Comparison of ENCODE assay signal across 29 cellular contexts in the genomic region with DNA sequence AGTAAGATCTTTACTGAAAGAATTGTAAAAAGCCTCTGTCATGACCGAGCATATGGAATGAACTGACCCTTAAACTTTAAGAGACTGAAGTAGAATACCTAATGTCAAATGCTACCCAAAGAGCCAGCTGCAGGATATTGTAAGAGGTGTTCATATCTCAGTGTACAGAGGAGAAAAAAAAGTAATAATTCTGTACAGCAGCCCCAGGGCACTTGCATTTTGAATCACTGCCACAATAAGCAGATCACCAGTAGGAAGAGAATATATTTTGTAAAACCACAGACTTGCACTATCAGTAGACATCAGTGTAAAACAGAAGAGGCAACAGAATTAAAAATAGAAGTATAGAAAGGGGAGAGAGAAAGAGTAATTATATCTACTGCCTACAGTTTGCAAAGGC.
DNase-seq lines count a peak whose midpoint lies in the region; ATAC-seq and TF ChIP-seq lines count a peak whose summit lies in the region.
"Had no signal": no experiment of that assay in that cellular context is flagged by ENCODE, and none has a peak within 500 bp of the region (broad histone marks: within the 10 kb centered on the region; RNA-seq: fewer than 3 reads in every experiment).

No MANE protein-coding gene starts in this region.

- intact Hi-C loops in lower leg skin (cut with DNase I; ENCODE audit: low total_unique reads) = no loop called here

- peak overlapping the region; percentile 26 for H3K4me2 ChIP-seq in OCI-LY3 (ENCODE audit: low read length)
- H3K4me2 ChIP-seq: hepatocyte had no signal

- DNase-seq in DMS79 treated with DMSO at 0.1 percent for 48 hours (lab: John Stamatoyannopoulos, UW) (peak; percentile 1), DMS79 (lab: John Stamatoyannopoulos, UW) (no peak), NCI-H2171 (lab: John Stamatoyannopoulos, UW) (peak; percentile 13), lower leg skin (ENCODE audit: low spot score in 2 of 2) (no peak)
- no peak for DNase-seq in effector CD4-positive, alpha-beta T cell
- DNase-seq: activated CD4-positive, alpha-beta T cell treated with anti-CD3 and anti-CD28 coated beads, Interleukin-2, amount 10 ng/mL, durations not matched to agents 24 days and 14 days; activated CD8-positive, alpha-beta memory T cell treated with anti-CD3 and anti-CD28 coated beads for 24 hours; activated T-cell treated with anti-CD3 and anti-CD28 coated beads for 4 hours; effector CD8-positive, alpha-beta T cell; kidney glomerular epithelial cell; lower lobe of right lung; midbrain; naive B cell; NCI-H1105; NCI-H2227 treated with DMSO at 0.1 percent for 48 hours; right lobe of liver; stimulated activated CD8-positive, alpha-beta memory T cell treated with anti-CD3 and anti-CD28 coated beads, Interleukin-4, amount 100 ng/mL, for 48 hours; T-cell; testis had no signal

- ATAC-seq in activated T-helper 17 cell treated with anti-CD3 and anti-CD28 coated beads, Interleukin-2, amount 50 U/mL, for 72 hours (replicated peaks) = no peak
- ATAC-seq: activated naive CD4-positive, alpha-beta T cell treated with anti-CD3 and anti-CD28 coated beads, Interleukin-2, amount 50 U/mL, for 72 hours; gastroesophageal sphincter; lower lobe of right lung; right lobe of liver; T-cell; WTC11 had no signal

- H3K9me3 Mint-ChIP-seq in activated T-helper 17 cell treated with anti-CD3 and anti-CD28 coated beads, Interleukin-2, amount 50 U/mL, for 72 hours = no peaks in the 10 kb centered on the region
- H3K9me3 Mint-ChIP-seq: activated CD4-positive, alpha-beta T cell treated with anti-CD3 and anti-CD28 coated beads, Interleukin-2, amount 10 ng/mL, durations not matched to agents 24 days and 14 days; stimulated activated naive CD8-positive, alpha-beta T cell treated with anti-CD3 and anti-CD28 coated beads, Interleukin-15, Interleukin-2, amounts not matched to agents 100 ng/mL and 50 ng/mL, for 24 hours had no signal

- no peaks in the 10 kb centered on the region for H3K9me3 ChIP-seq in OCI-LY3 (ENCODE audit: insufficient read depth, low read length)
- H3K9me3 ChIP-seq: lower lobe of right lung, neutrophil, right lobe of liver, testis had no signal

- H3K27me3 ChIP-seq in OCI-LY3 (ENCODE audit: low read depth, low read length) = no peaks in the 10 kb centered on the region
- H3K27me3 ChIP-seq: gastroesophageal sphincter, hepatocyte, neutrophil, right lobe of liver, testis had no signal

- H3K9ac ChIP-seq in OCI-LY3 (ENCODE audit: low read length) = no peak overlapping the region

- TF ChIP-seq CTCF in 22Rv1 (IDR thresholded peaks at IDR 0.05) (no peak), OCI-LY3 (IDR thresholded peaks at IDR 0.05; ENCODE audit: low read depth, low read length) (no peak), lower leg skin (IDR thresholded peaks at IDR 0.05) (no peak)

- H3K27ac ChIP-seq in 22Rv1 (peak overlapping the region; percentile 17), OCI-LY3 (ENCODE audit: low read length) (no peak overlapping the region)
- H3K27ac ChIP-seq: C4-2B, gastroesophageal sphincter, hepatocyte, lower lobe of right lung, neutrophil, right lobe of liver, testis had no signal

- H3K79me2 ChIP-seq in OCI-LY3 (ENCODE audit: low read length) = no peaks in the 10 kb centered on the region
- H3K79me2 ChIP-seq: hepatocyte had no signal

- 56% methylated on average over 1 of the region's 1 CpG for WGBS in lower leg skin, 2 donors

- no peak overlapping the region for H2AFZ ChIP-seq in OCI-LY3 (ENCODE audit: low read depth, low read length)
- H2AFZ ChIP-seq: hepatocyte had no signal

- H3K36me3 Mint-ChIP-seq in activated T-helper 17 cell treated with anti-CD3 and anti-CD28 coated beads, Interleukin-2, amount 50 U/mL, for 72 hours (ENCODE audit: low read depth) = no peaks in the 10 kb centered on the region
- H3K36me3 Mint-ChIP-seq: activated naive CD4-positive, alpha-beta T cell treated with anti-CD3 and anti-CD28 coated beads, Interleukin-2, amount 50 U/mL, for 72 hours; naive B cell; T-cell had no signal

- H4K20me1 ChIP-seq in OCI-LY3 (ENCODE audit: insufficient read depth, low read length) = no peaks in the 10 kb centered on the region

- no peak for TF ChIP-seq POLR2A in lower leg skin (IDR thresholded peaks at IDR 0.05)

- H3K27me3 Mint-ChIP-seq in activated T-helper 17 cell treated with anti-CD3 and anti-CD28 coated beads, Interleukin-2, amount 50 U/mL, for 72 hours = peaks cover 3% of the 10 kb centered on the region
- H3K27me3 Mint-ChIP-seq: activated CD4-positive, alpha-beta T cell treated with anti-CD3 and anti-CD28 coated beads, Interleukin-2, amount 10 ng/mL, durations not matched to agents 24 days and 14 days; naive B cell; stimulated activated naive CD8-positive, alpha-beta T cell treated with anti-CD3 and anti-CD28 coated beads, Interleukin-15, Interleukin-2, amounts not matched to agents 100 ng/mL and 50 ng/mL, for 24 hours; T-cell had no signal

- no peaks in the 10 kb centered on the region for H3K4me1 Mint-ChIP-seq in activated T-helper 17 cell treated with anti-CD3 and anti-CD28 coated beads, Interleukin-2, amount 50 U/mL, for 72 hours
- H3K4me1 Mint-ChIP-seq: activated CD4-positive, alpha-beta T cell treated with anti-CD3 and anti-CD28 coated beads, Interleukin-2, amount 10 ng/mL, durations not matched to agents 24 days and 14 days; naive B cell; T-cell; WTC11 had no signal

- no peaks in the 10 kb centered on the region for H3K36me3 ChIP-seq in OCI-LY3 (replicated peaks; ENCODE audit: low read depth, low read length)
- H3K36me3 ChIP-seq: gastroesophageal sphincter, lower lobe of right lung, neutrophil, right lobe of liver had no signal

- H3K4me3 ChIP-seq in OCI-LY3 (ENCODE audit: low read length) = no peak overlapping the region
- no peak overlapping the region for H3K4me3 ChIP-seq in lower leg skin (ENCODE audit: low read depth, poor library complexity, severe bottlenecking)
- H3K4me3 ChIP-seq: gastroesophageal sphincter, hepatocyte, lower lobe of right lung, right lobe of liver, testis had no signal

- no peak overlapping the region for H3K27ac Mint-ChIP-seq in activated T-helper 17 cell treated with anti-CD3 and anti-CD28 coated beads, Interleukin-2, amount 50 U/mL, for 72 hours
- H3K27ac Mint-ChIP-seq: activated CD4-positive, alpha-beta T cell treated with anti-CD3 and anti-CD28 coated beads, Interleukin-2, amount 10 ng/mL, durations not matched to agents 24 days and 14 days; activated naive CD4-positive, alpha-beta T cell treated with anti-CD3 and anti-CD28 coated beads, Interleukin-2, amount 50 U/mL, for 72 hours; naive B cell; stimulated activated naive CD8-positive, alpha-beta T cell treated with anti-CD3 and anti-CD28 coated beads, Interleukin-15, Interleukin-2, amounts not matched to agents 100 ng/mL and 50 ng/mL, for 24 hours; T-cell; WTC11 had no signal

- H3K4me3 Mint-ChIP-seq in activated T-helper 17 cell treated with anti-CD3 and anti-CD28 coated beads, Interleukin-2, amount 50 U/mL, for 72 hours = no peak overlapping the region
- H3K4me3 Mint-ChIP-seq: activated CD4-positive, alpha-beta T cell treated with anti-CD3 and anti-CD28 coated beads, Interleukin-2, amount 10 ng/mL, durations not matched to agents 24 days and 14 days; naive B cell; stimulated activated naive CD8-positive, alpha-beta T cell treated with anti-CD3 and anti-CD28 coated beads, Interleukin-15, Interleukin-2, amounts not matched to agents 100 ng/mL and 50 ng/mL, for 24 hours; T-cell; WTC11 had no signal

- H3K4me1 ChIP-seq in OCI-LY3 (ENCODE audit: low read length) = peaks cover 33% of the 10 kb centered on the region
- H3K4me1 ChIP-seq: gastroesophageal sphincter, lower lobe of right lung, right lobe of liver, testis had no signal

Comparison
In these comparisons a context has a peak if more than half of its experiments do, and no peak if none do; other contexts are left out.
1. DNase-seq: peak in DMS79 treated with DMSO at 0.1 percent for 48 hours (single experiment) and NCI-H2171 (single experiment); none in DMS79 (single experiment), lower leg skin (0 of 2) and effector CD4-positive, alpha-beta T cell (single experiment).